In genomic region chr6:83151114-83151513, GRCh38 we compare ENCODE assay signal across 18 cellular contexts.
"Had no signal": no experiment of that assay in that cellular context is flagged by ENCODE, and none has a peak within 500 bp of the region (broad histone marks: within the 10 kb centered on the region; RNA-seq: fewer than 3 reads in every experiment).

No MANE protein-coding gene starts in this region.

- ATAC-seq: activated CD4-positive, alpha-beta T cell treated with anti-CD3 and anti-CD28 coated beads for 36 hours; activated naive CD4-positive, alpha-beta T cell treated with anti-CD3 and anti-CD28 coated beads, Interleukin-2, amount 50 U/mL, for 72 hours; gastroesophageal sphincter; heart left ventricle; left ventricle myocardium superior; naive thymus-derived CD8-positive, alpha-beta T cell; psoas muscle; right cardiac atrium; stimulated activated naive CD8-positive, alpha-beta T cell treated with anti-CD3 and anti-CD28 coated beads, Interleukin-15, Interleukin-2, amounts not matched to agents 100 U/mL and 50 U/mL, for 24 hours; WTC11 had no signal

- H3K9me3 ChIP-seq: gastroesophageal sphincter, heart left ventricle, psoas muscle, tibial artery had no signal

- H3K27me3 ChIP-seq: cardiac muscle cell, gastroesophageal sphincter, heart left ventricle, tibial artery had no signal

- H3K4me3 ChIP-seq: cardiac muscle cell, gastroesophageal sphincter, heart left ventricle, psoas muscle, skin epidermis, tibial artery had no signal

- H3K27ac ChIP-seq: cardiac muscle cell, gastroesophageal sphincter, heart left ventricle, psoas muscle, skin epidermis, tibial artery had no signal

- DNase-seq: activated CD4-positive, alpha-beta T cell treated with anti-CD3 and anti-CD28 coated beads for 36 hours; activated CD4-positive, alpha-beta T cell treated with anti-CD3 and anti-CD28 coated beads, Interleukin-2, amount 50 U/mL, for 48 hours; activated gamma-delta T cell; endodermal cell; heart left ventricle; left ventricle myocardium superior; naive thymus-derived CD8-positive, alpha-beta T cell; psoas muscle; right cardiac atrium; stimulated activated naive CD8-positive, alpha-beta T cell treated with anti-CD3 and anti-CD28 coated beads, Interleukin-15, Interleukin-2, amounts not matched to agents 100 U/mL and 50 U/mL, for 24 hours; substantia nigra; tibial artery had no signal

- FAIRE-seq: urothelium cell line had no signal

- H3K4me1 ChIP-seq: gastroesophageal sphincter, psoas muscle, tibial artery had no signal
